Comparison of ENCODE assay signal across 1 cellular context in genomic region chr6:139028658-139029469, GRCh38.
TF ChIP-seq lines count a peak whose summit lies in the region.

TSS of gene ABRACL (plus strand) at chr6:139028745. CDS start at chr6:139034161, 5,416 bp downstream.

TF ChIP-seq in HEK293, 187 proteins besides CTCF, POLR2A, EP300 and RAD21 (continued from another document and continues in another):
- TF ChIP-seq ZNF639 (tag by site-specific recombination; IDR thresholded peaks at IDR 0.05): no peak
- peak; percentile 92 for TF ChIP-seq ZNF341 (tag by site-specific recombination; IDR thresholded peaks at IDR 0.05; ENCODE audit: low read depth)
- no peak for TF ChIP-seq ZNF302 (tag by site-specific recombination; IDR thresholded peaks at IDR 0.05; ENCODE audit: low read depth)
- no peak for TF ChIP-seq ZNF658 (tag by site-specific recombination; IDR thresholded peaks at IDR 0.05)
- no peak for TF ChIP-seq ZNF596 (tag by site-specific recombination; IDR thresholded peaks at IDR 0.05)
- no peak for TF ChIP-seq ZNF555 (tag by site-specific recombination; conservative IDR thresholded peaks at IDR 0.05)
- no peak for TF ChIP-seq ZNF18 (tag by site-specific recombination; IDR thresholded peaks at IDR 0.05)
- no peak for TF ChIP-seq KLF17 (tag by site-specific recombination; IDR thresholded peaks at IDR 0.05)
- no peak for TF ChIP-seq ZNF174 (tag by site-specific recombination; IDR thresholded peaks at IDR 0.05)
- TF ChIP-seq ZNF133 (tag by site-specific recombination; IDR thresholded peaks at IDR 0.05): 0 out of 2 replicates have a peak, but pooled peaks have one; percentile 13
- TF ChIP-seq ZFP3 (tag by site-specific recombination; IDR thresholded peaks at IDR 0.05; ENCODE audit: low read depth): no peak
- TF ChIP-seq EGR2 (tag by site-specific recombination; IDR thresholded peaks at IDR 0.05; ENCODE audit: low read depth): peak; percentile 70
- TF ChIP-seq ZNF433 (tag by site-specific recombination; IDR thresholded peaks at IDR 0.05; ENCODE audit: low read depth): no peak
- no peak for TF ChIP-seq ZNF157 (tag by site-specific recombination; IDR thresholded peaks at IDR 0.05)
- TF ChIP-seq SCRT2 (tag by site-specific recombination; IDR thresholded peaks at IDR 0.05): no peak
- TF ChIP-seq ZNF311 (tag by site-specific recombination; IDR thresholded peaks at IDR 0.05; ENCODE audit: borderline replicate concordance): no peak
- no peak for TF ChIP-seq ZBTB6 (tag by site-specific recombination; IDR thresholded peaks at IDR 0.05)
- TF ChIP-seq HIC1 (tag by site-specific recombination; IDR thresholded peaks at IDR 0.05): no peak
- TF ChIP-seq ZNF221 (tag by site-specific recombination; IDR thresholded peaks at IDR 0.05; ENCODE audit: borderline replicate concordance): no peak
- TF ChIP-seq KLF7 (tag by site-specific recombination; IDR thresholded peaks at IDR 0.05; ENCODE audit: borderline replicate concordance): no peak
- TF ChIP-seq ZNF350 (tag by site-specific recombination; IDR thresholded peaks at IDR 0.05): no peak
- TF ChIP-seq ZNF654 (tag by site-specific recombination; IDR thresholded peaks at IDR 0.05; ENCODE audit: low read depth): no peak
- TF ChIP-seq ZNF76 (tag by site-specific recombination; IDR thresholded peaks at IDR 0.05; ENCODE audit: borderline replicate concordance, low read depth): peak; percentile 46; the same call in 1 of the 2 replicates
- no peak for TF ChIP-seq ZNF645 (tag by site-specific recombination; IDR thresholded peaks at IDR 0.05)
- 0 out of 2 replicates have a peak, but pooled peaks have one; percentile 65 for TF ChIP-seq WT1 (tag by site-specific recombination; IDR thresholded peaks at IDR 0.05)
- no peak for TF ChIP-seq ZNF404 (tag by site-specific recombination; IDR thresholded peaks at IDR 0.05)
- no peak for TF ChIP-seq ZNF292 (tag by site-specific recombination; IDR thresholded peaks at IDR 0.05; ENCODE audit: borderline replicate concordance, low read depth)
- no peak for TF ChIP-seq ZNF155 (tag by site-specific recombination; IDR thresholded peaks at IDR 0.05)
- no peak for TF ChIP-seq ZNF785 (tag by site-specific recombination; IDR thresholded peaks at IDR 0.05)
- no peak for TF ChIP-seq ZFP69B (tag by site-specific recombination; IDR thresholded peaks at IDR 0.05)
- TF ChIP-seq MYNN (tag by site-specific recombination; IDR thresholded peaks at IDR 0.05; ENCODE audit: borderline replicate concordance): no peak; the same call in 1 of the 2 replicates
- no peak; the same call in 1 of the 2 replicates for TF ChIP-seq ZNF513 (tag by site-specific recombination; IDR thresholded peaks at IDR 0.05)
- peak; percentile 54 for TF ChIP-seq PBX3 (CRISPR knock-in tag; IDR thresholded peaks at IDR 0.05)
- TF ChIP-seq SETDB1 (IDR thresholded peaks at IDR 0.05; ENCODE audit: insufficient read length, low read length): no peak
- TF ChIP-seq PRDM4 (tag by site-specific recombination; IDR thresholded peaks at IDR 0.05): peak; percentile 27; the same call in 1 of the 2 replicates
- TF ChIP-seq KLF10 (tag by site-specific recombination; IDR thresholded peaks at IDR 0.05): no peak
- no peak for TF ChIP-seq BCL6B (tag by site-specific recombination; IDR thresholded peaks at IDR 0.05)
- no peak for TF ChIP-seq ZNF426 (tag by site-specific recombination; IDR thresholded peaks at IDR 0.05)
- no peak for TF ChIP-seq ZNF664 (tag by site-specific recombination; IDR thresholded peaks at IDR 0.05)
- no peak for TF ChIP-seq HOXC10 (CRISPR knock-in tag; IDR thresholded peaks at IDR 0.05)
- TF ChIP-seq ZNF692 (tag by site-specific recombination; IDR thresholded peaks at IDR 0.05): peak; percentile 71
- peak; percentile 75 for TF ChIP-seq PRDM1 (tag by site-specific recombination; IDR thresholded peaks at IDR 0.05)
- TF ChIP-seq ZNF16 (tag by site-specific recombination; IDR thresholded peaks at IDR 0.05; ENCODE audit: low read depth): no peak
- no peak for TF ChIP-seq ZNF23 (tag by site-specific recombination; IDR thresholded peaks at IDR 0.05; ENCODE audit: borderline replicate concordance)
- no peak for TF ChIP-seq ZNF239 (tag by site-specific recombination; IDR thresholded peaks at IDR 0.05)
- no peak for TF ChIP-seq SCRT1 (tag by site-specific recombination; IDR thresholded peaks at IDR 0.05; ENCODE audit: borderline replicate concordance)
- TF ChIP-seq HOXD13 (CRISPR knock-in tag; IDR thresholded peaks at IDR 0.05; ENCODE audit: borderline replicate concordance): no peak
- no peak for TF ChIP-seq YY2 (tag by site-specific recombination; IDR thresholded peaks at IDR 0.05)
- TF ChIP-seq ZNF423 (tag by site-specific recombination; IDR thresholded peaks at IDR 0.05): no peak
- TF ChIP-seq ZBTB8A (tag by site-specific recombination; IDR thresholded peaks at IDR 0.05): peak; percentile 85
- no peak for TF ChIP-seq BCL11B (tag by site-specific recombination; IDR thresholded peaks at IDR 0.05; ENCODE audit: low read depth)
